Comparison of ENCODE assay signal across 10 cellular contexts in the genomic region with DNA sequence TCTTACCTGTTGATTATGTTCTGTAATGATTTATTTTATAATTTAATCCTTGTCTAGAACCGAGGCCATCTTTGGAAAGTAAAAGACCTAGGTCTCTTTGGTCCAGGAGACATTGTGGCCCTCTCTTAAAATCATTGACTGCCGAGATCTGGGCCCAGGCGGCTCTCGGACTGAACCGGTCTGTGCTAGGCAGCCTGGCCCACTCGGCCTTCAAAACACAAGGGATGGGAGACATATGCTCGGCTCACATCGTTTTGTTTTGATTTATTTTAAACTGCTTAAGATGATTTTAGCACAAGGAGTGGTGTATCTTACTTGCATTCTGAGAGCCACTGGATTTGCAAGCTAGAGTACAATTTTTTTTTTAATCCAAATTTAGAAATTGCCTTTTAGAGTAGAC.
DNase-seq lines count a peak whose midpoint lies in the region; ATAC-seq and TF ChIP-seq lines count a peak whose summit lies in the region.
"Had no signal": no experiment of that assay in that cellular context is flagged by ENCODE, and none has a peak within 500 bp of the region (broad histone marks: within the 10 kb centered on the region; RNA-seq: fewer than 3 reads in every experiment).

No MANE protein-coding gene starts in this region.

- TF ChIP-seq POLR2A in right lobe of liver (IDR thresholded peaks at IDR 0.05) (no peak), thyroid gland (IDR thresholded peaks at IDR 0.05) (no peak)

- no peak overlapping the region for H3K4ac ChIP-seq in trophoblast cell (ENCODE audit: low read depth, low read length)

- no peak overlapping the region for H3K9ac ChIP-seq in trophoblast cell (ENCODE audit: low read length)
- H3K9ac ChIP-seq: neural progenitor cell had no signal

- ATAC-seq in right lobe of liver (no peak), GM19351 (IDR thresholded peaks at IDR 0.05; ENCODE audit: unreplicated experiment) (no peak)

- H3K14ac ChIP-seq in trophoblast cell (ENCODE audit: low read length) = no peak overlapping the region

- H3K36me3 Mint-ChIP-seq in T-helper 2 cell treated with Interferon-gamma antibody and Interleukin-4, amounts not matched to agents 5 μg/mL and 100 μg/mL, for 36 hours (ENCODE audit: low read depth) = peaks cover 5% of the 10 kb centered on the region
- H3K36me3 Mint-ChIP-seq: neural progenitor cell had no signal

- H3K4me3 ChIP-seq in ascending aorta (peak overlapping the region; percentile 73 to 85), right lobe of liver (no peak overlapping the region), thyroid gland (replicated peaks in 1 of 3) (no peak overlapping the region), trophoblast cell (ENCODE audit: low read depth, low read length) (no peak overlapping the region)
- H3K4me3 ChIP-seq: neural progenitor cell had no signal

- H3K36me3 ChIP-seq in ascending aorta = peaks cover 0 to 3% of the 10 kb centered on the region in 2 donors
- no peaks in the 10 kb centered on the region for H3K36me3 ChIP-seq in right lobe of liver
- no peaks in the 10 kb centered on the region for H3K36me3 ChIP-seq in thyroid gland
- no peaks in the 10 kb centered on the region for H3K36me3 ChIP-seq in trophoblast cell (ENCODE audit: control insufficient read depth in 1 of 2, insufficient read depth in 2 of 2, low read length in 2 of 2)
- H3K36me3 ChIP-seq: neural progenitor cell had no signal

- H4K8ac ChIP-seq in trophoblast cell (ENCODE audit: low read depth, low read length) = no peak overlapping the region

- H3K4me1 ChIP-seq in ascending aorta (peaks cover 23 to 55% of the 10 kb centered on the region in 2 donors), right lobe of liver (peaks cover 0 to 31% (median 23%) of the 10 kb centered on the region in 4 donors), thyroid gland (peaks cover 47 to 69% of the 10 kb centered on the region in 2 donors), trophoblast cell (ENCODE audit: control insufficient read depth in 1 of 2, insufficient read depth in 2 of 2, low read length in 2 of 2) (no peaks in the 10 kb centered on the region)
- H3K4me1 ChIP-seq: neural progenitor cell had no signal

- intact Hi-C loops in ascending aorta (cut with DNase I) = loop anchor here (10.0 kb wide), 1 partner anchor 48 kb away; no protein-coding TSS in a partner anchor
- intact Hi-C loops in right lobe of liver (cut with DNase I) = no loop called here
- intact Hi-C loops in thyroid gland (cut with DNase I) = no loop called here

- no peak for TF ChIP-seq CTCF in ascending aorta (IDR thresholded peaks at IDR 0.05)
- no peak for TF ChIP-seq CTCF in right lobe of liver (IDR thresholded peaks at IDR 0.05)
- TF ChIP-seq CTCF in thyroid gland (IDR thresholded peaks at IDR 0.05) = no peak

- H3K4me2 ChIP-seq in trophoblast cell (ENCODE audit: low read length) = no peak overlapping the region
- H3K4me2 ChIP-seq: neural progenitor cell had no signal

- H3K79me2 ChIP-seq in trophoblast cell (ENCODE audit: control insufficient read depth, insufficient read depth, low read length, poor library complexity) = no peaks in the 10 kb centered on the region

- H2BK5ac ChIP-seq in trophoblast cell (ENCODE audit: low read depth, low read length, poor library complexity) = no peak overlapping the region

- H2AK5ac ChIP-seq in trophoblast cell (ENCODE audit: low read length) = no peak overlapping the region

- no peak overlapping the region for H2AFZ ChIP-seq in trophoblast cell (ENCODE audit: insufficient read depth, low read length, poor library complexity)
- H2AFZ ChIP-seq: neural progenitor cell had no signal

- H3K27ac ChIP-seq in ascending aorta = peak overlapping the region; percentile 97 to 98
- H3K27ac ChIP-seq in right lobe of liver = peak overlapping the region; percentile 61 to 97 (median 84)
- H3K27ac ChIP-seq in thyroid gland = peak overlapping the region; percentile 91 to 99 (median 97)
- no peak overlapping the region for H3K27ac ChIP-seq in trophoblast cell (ENCODE audit: low read depth, low read length)
- H3K27ac ChIP-seq: neural progenitor cell had no signal

- H3K4me3 Mint-ChIP-seq in T-helper 2 cell treated with Interferon-gamma antibody and Interleukin-4, amounts not matched to agents 5 μg/mL and 100 μg/mL, for 36 hours = no peak overlapping the region
- H3K4me3 Mint-ChIP-seq: neural progenitor cell had no signal

- H3K9me3 ChIP-seq in ascending aorta (no peaks in the 10 kb centered on the region), right lobe of liver (no peaks in the 10 kb centered on the region), thyroid gland (no peaks in the 10 kb centered on the region), trophoblast cell (ENCODE audit: insufficient read depth, low read depth, low read length) (no peaks in the 10 kb centered on the region)

- H2BK120ac ChIP-seq in trophoblast cell (ENCODE audit: insufficient read depth, low read length, poor library complexity) = no peak overlapping the region

- H4K91ac ChIP-seq in trophoblast cell (ENCODE audit: low read depth, low read length) = no peak overlapping the region

- H3K9me3 Mint-ChIP-seq in T-helper 2 cell treated with Interferon-gamma antibody and Interleukin-4, amounts not matched to agents 5 μg/mL and 100 μg/mL, for 36 hours = no peaks in the 10 kb centered on the region

- H3K79me1 ChIP-seq in trophoblast cell (ENCODE audit: low read length) = no peaks in the 10 kb centered on the region

- H3K27me3 ChIP-seq in ascending aorta = no peaks in the 10 kb centered on the region
- H3K27me3 ChIP-seq in right lobe of liver = no peaks in the 10 kb centered on the region
- no peaks in the 10 kb centered on the region for H3K27me3 ChIP-seq in thyroid gland
- peaks cover 17% of the 10 kb centered on the region for H3K27me3 ChIP-seq in trophoblast cell (ENCODE audit: insufficient read depth, low read length)

- H3K27me3 Mint-ChIP-seq in T-helper 2 cell treated with Interferon-gamma antibody and Interleukin-4, amounts not matched to agents 5 μg/mL and 100 μg/mL, for 36 hours (ENCODE audit: low read depth) = no peaks in the 10 kb centered on the region

- peak overlapping the region; percentile 88 for H3K27ac Mint-ChIP-seq in T-helper 2 cell treated with Interferon-gamma antibody and Interleukin-4, amounts not matched to agents 5 μg/mL and 100 μg/mL, for 36 hours
- H3K27ac Mint-ChIP-seq: neural progenitor cell had no signal

- 48% methylated on average over 6 of the region's 8 CpGs for WGBS in right lobe of liver (ENCODE audit: insufficient coverage, low coverage, low lambda C conversion rate, missing lambda C conversion rate)
- 53 to 57% methylated on average over 8 of the region's 8 CpGs for WGBS in thyroid gland, 2 donors
- no CpG with 5 or more reads among the region's 8 CpGs for WGBS in trophoblast cell (ENCODE audit: extremely low coverage, insufficient coverage, insufficient read length)

- H3K4me1 Mint-ChIP-seq in T-helper 2 cell treated with Interferon-gamma antibody and Interleukin-4, amounts not matched to agents 5 μg/mL and 100 μg/mL, for 36 hours (ENCODE audit: low read depth) = peaks cover 36% of the 10 kb centered on the region

- no peak overlapping the region for H2BK12ac ChIP-seq in trophoblast cell (ENCODE audit: low read length)

- H4K12ac ChIP-seq in trophoblast cell (ENCODE audit: low read depth, low read length) = no peak overlapping the region

- no peak overlapping the region for H3K18ac ChIP-seq in trophoblast cell (ENCODE audit: low read length)

- no peak for DNase-seq in T-helper 2 cell treated with Interferon-gamma antibody and Interleukin-4, amounts not matched to agents 5 μg/mL and 100 μg/mL, for 36 hours (ENCODE audit: low spot score)
- DNase-seq in T-helper 2 cell (no peak), ascending aorta (ENCODE audit: low spot score in 2 of 2) (peak; percentile 1 to 57), right lobe of liver (peak in 1 of 3 donors; percentile 17), thyroid gland (no peak), SW480 (ENCODE audit: low spot score) (no peak), trophoblast cell (no peak)
- DNase-seq: NCI-H187 treated with DMSO at 0.1 percent for 48 hours had no signal

- H3K23ac ChIP-seq in trophoblast cell (ENCODE audit: low read length) = no peak overlapping the region

Comparison
In these comparisons a context has a peak if more than half of its experiments do, and no peak if none do; other contexts are left out.
1. DNase-seq: peak in ascending aorta (2 of 2); none in T-helper 2 cell treated with Interferon-gamma antibody and Interleukin-4, amounts not matched to agents 5 μg/mL and 100 μg/mL, for 36 hours (single experiment), T-helper 2 cell (0 of 5), thyroid gland (0 of 2), SW480 (single experiment) and trophoblast cell (0 of 2).
2. H3K4me3 ChIP-seq: peak in ascending aorta (2 of 2); none in right lobe of liver (0 of 3), thyroid gland (0 of 3) and trophoblast cell (single experiment).